Comparison of ENCODE assay signal across 9 cellular contexts in the genomic region with DNA sequence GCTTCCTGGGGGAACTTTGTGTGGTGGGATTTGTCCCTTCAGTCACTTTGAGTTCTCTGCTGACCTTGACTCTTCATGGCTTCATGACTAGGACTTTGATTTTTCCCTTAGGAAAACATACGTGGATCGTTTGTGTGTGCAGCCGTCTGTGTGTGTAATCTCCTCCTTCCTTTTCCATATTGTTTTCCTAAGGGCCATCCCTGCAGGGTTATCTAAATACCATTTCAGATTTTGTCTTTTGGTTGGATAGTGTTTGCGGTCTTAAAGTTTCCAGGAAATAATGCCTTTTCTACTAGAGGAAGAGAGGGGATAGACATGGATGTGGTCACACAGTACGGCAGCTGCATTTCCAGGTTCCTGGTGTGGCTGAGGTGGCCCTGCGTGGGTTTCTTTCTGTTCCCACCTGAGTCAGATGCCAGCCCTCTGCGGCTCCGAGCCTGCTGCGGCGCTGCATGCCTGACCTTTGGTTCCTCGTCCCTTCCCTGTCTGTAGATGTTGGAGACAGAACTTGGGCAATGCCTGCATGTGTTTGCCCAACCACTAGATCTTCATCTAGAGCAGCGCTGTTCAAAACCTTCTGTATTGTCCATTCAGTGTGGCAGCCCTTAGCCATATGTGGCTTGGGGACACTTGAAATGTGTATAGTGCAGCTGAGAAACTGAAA.
A peak's percentile ranks its signal among the peaks of the same experiment; 100 is the strongest.
DNase-seq lines count a peak whose midpoint lies in the region; FAIRE-seq and TF ChIP-seq lines count a peak whose summit lies in the region.
"Had no signal": no experiment of that assay in that cellular context is flagged by ENCODE, and none has a peak within 500 bp of the region (broad histone marks: within the 10 kb centered on the region; RNA-seq: fewer than 3 reads in every experiment).

No MANE protein-coding gene starts in this region.

- H3K27ac Mint-ChIP-seq in HFFc6, result peak overlapping the region; percentile 67
- no peak overlapping the region for H3K27ac Mint-ChIP-seq in astrocyte (ENCODE audit: unreplicated experiment)

- FAIRE-seq in astrocyte (lab: Jason Lieb, UNC), result no peak
- FAIRE-seq: bronchial epithelial cell had no signal

- peaks cover 40% of the 10 kb centered on the region for H3K79me2 ChIP-seq in astrocyte (ENCODE audit: insufficient read depth, low read length)

- no peaks in the 10 kb centered on the region for H4K20me1 ChIP-seq in astrocyte (ENCODE audit: insufficient read depth, low read length)

- DNase-seq in HFFc6 (no peak), astrocyte (ENCODE audit: low read depth) (no peak), stomach (no peak), SHP77 treated with DMSO at 0.1 percent for 48 hours (lab: John Stamatoyannopoulos, UW) (no peak), cerebellum (ENCODE audit: low spot score) (no peak), NCI-H1105 (lab: John Stamatoyannopoulos, UW) (no peak)
- DNase-seq: KG1 had no signal

- H3K4me1 Mint-ChIP-seq in HFFc6 (ENCODE audit: low read depth) (peaks cover 18% of the 10 kb centered on the region), astrocyte (ENCODE audit: low read depth, unreplicated experiment) (peaks cover 31% of the 10 kb centered on the region)

- H3K9ac ChIP-seq in astrocyte (ENCODE audit: low read length) (peak overlapping the region; percentile 66), liver (ENCODE audit: low read depth in 1 of 2, low read length in 2 of 2) (no peak overlapping the region)

- H3K27me3 Mint-ChIP-seq in HFFc6 (ENCODE audit: insufficient read depth) (peaks cover 2% of the 10 kb centered on the region; the same call in 1 of the 2 replicates), astrocyte (ENCODE audit: low read depth, unreplicated experiment) (no peaks in the 10 kb centered on the region)

- TF ChIP-seq CTCF in HFFc6 (IDR thresholded peaks at IDR 0.05) (no peak), astrocyte (IDR thresholded peaks at IDR 0.05; ENCODE audit: insufficient read depth, low read depth, low read length) (no peak), liver (IDR thresholded peaks at IDR 0.05; ENCODE audit: low read depth, low read length, missing input control) (no peak), stomach (IDR thresholded peaks at IDR 0.05) (no peak)

- H3K4me3 ChIP-seq in astrocyte (ENCODE audit: insufficient read depth, low read depth, low read length) (no peak overlapping the region), liver (ENCODE audit: low read depth in 1 of 3, low read length in 3 of 3) (no peak overlapping the region), stomach (no peak overlapping the region)

- H3K9me3 ChIP-seq in astrocyte (ENCODE audit: insufficient read depth, low read depth, low read length) (no peaks in the 10 kb centered on the region), liver (ENCODE audit: control insufficient read depth in 4 of 4, low read length in 3 of 4) (no peaks in the 10 kb centered on the region), stomach (no peaks in the 10 kb centered on the region)

- peak overlapping the region; percentile 73 for H3K4me2 ChIP-seq in astrocyte (ENCODE audit: low read length)

- no peaks in the 10 kb centered on the region for H3K27me3 ChIP-seq in astrocyte (ENCODE audit: insufficient read depth, low read length)
- H3K27me3 ChIP-seq in liver (ENCODE audit: control insufficient read depth in 4 of 4, insufficient read depth in 4 of 4, low read length in 3 of 4), result no peaks in the 10 kb centered on the region
- no peaks in the 10 kb centered on the region for H3K27me3 ChIP-seq in stomach

- TF ChIP-seq POLR2A in stomach (IDR thresholded peaks at IDR 0.05), result no peak

- H3K36me3 ChIP-seq in astrocyte (ENCODE audit: insufficient read depth, low read length), result no peaks in the 10 kb centered on the region
- no peaks in the 10 kb centered on the region for H3K36me3 ChIP-seq in liver (ENCODE audit: control insufficient read depth in 4 of 4, insufficient read depth in 3 of 4, low read depth in 1 of 4, low read length in 3 of 4)
- H3K36me3 ChIP-seq in stomach, result peaks cover 0 to 5% (median 0%) of the 10 kb centered on the region in 4 donors

- no peak overlapping the region for H2AFZ ChIP-seq in astrocyte (ENCODE audit: low read depth, low read length)

- H3K27ac ChIP-seq in astrocyte (ENCODE audit: low read depth, low read length) (peak overlapping the region; percentile 67), liver (ENCODE audit: low read depth in 1 of 2, low read length in 2 of 2) (peak overlapping the region; percentile 39 to 54), stomach (peak overlapping the region in 4 of 5 donors; percentile 64 to 72 (median 68))

- H3K9me3 Mint-ChIP-seq in HFFc6 (no peaks in the 10 kb centered on the region), astrocyte (ENCODE audit: unreplicated experiment) (no peaks in the 10 kb centered on the region)

- TF ChIP-seq RAD21 in liver (IDR thresholded peaks at IDR 0.05), result peak; percentile 13 to 25

- intact Hi-C loops in stomach (cut with DNase I; ENCODE audit: low total_unique reads), result no loop called here

- TF ChIP-seq EP300 in stomach (IDR thresholded peaks at IDR 0.05), result no peak

- H3K4me1 ChIP-seq in astrocyte (ENCODE audit: insufficient read depth, low read length), result peaks cover 29% of the 10 kb centered on the region
- H3K4me1 ChIP-seq in liver (ENCODE audit: control insufficient read depth in 4 of 4, insufficient read depth in 4 of 4, low read length in 3 of 4), result peaks cover 5 to 19% (median 12%) of the 10 kb centered on the region in 4 donors
- H3K4me1 ChIP-seq in stomach, result peaks cover 11 to 37% (median 28%) of the 10 kb centered on the region in 4 donors

- H3K4me3 Mint-ChIP-seq in HFFc6 (peak overlapping the region; percentile 74; the same call in 1 of the 2 replicates), astrocyte (ENCODE audit: unreplicated experiment) (no peak overlapping the region)

- H3K36me3 Mint-ChIP-seq in HFFc6 (ENCODE audit: low read depth) (no peaks in the 10 kb centered on the region), astrocyte (ENCODE audit: low read depth, unreplicated experiment) (peaks cover 28% of the 10 kb centered on the region)

- 33% methylated on average over 12 of the region's 12 CpGs for WGBS in liver
- 72 to 87% (median 81%) methylated on average over 12 of the region's 12 CpGs for WGBS in stomach, 5 donors

TF ChIP-seq in liver, 16 proteins besides CTCF, POLR2A, EP300 and RAD21 (continues in another document):
- TF ChIP-seq YY1 (IDR thresholded peaks at IDR 0.05), result no peak
- TF ChIP-seq JUND (IDR thresholded peaks at IDR 0.05), result peak in 1 of 2 donors; percentile 8
- no peak for TF ChIP-seq TAF1 (conservative IDR thresholded peaks at IDR 0.05)
- peak; percentile 39 for TF ChIP-seq HNF4G (IDR thresholded peaks at IDR 0.05)
- TF ChIP-seq, protein P1, sequence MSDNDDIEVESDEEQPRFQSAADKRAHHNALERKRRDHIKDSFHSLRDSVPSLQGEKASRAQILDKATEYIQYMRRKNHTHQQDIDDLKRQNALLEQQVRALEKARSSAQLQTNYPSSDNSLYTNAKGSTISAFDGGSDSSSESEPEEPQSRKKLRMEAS (IDR thresholded peaks at IDR 0.05), result peak; percentile 45
- TF ChIP-seq HNF4A (conservative IDR thresholded peaks at IDR 0.05), result peak; percentile 75 to 82
- no peak for TF ChIP-seq NR2F2 (IDR thresholded peaks at IDR 0.05)
- TF ChIP-seq, protein P2, sequence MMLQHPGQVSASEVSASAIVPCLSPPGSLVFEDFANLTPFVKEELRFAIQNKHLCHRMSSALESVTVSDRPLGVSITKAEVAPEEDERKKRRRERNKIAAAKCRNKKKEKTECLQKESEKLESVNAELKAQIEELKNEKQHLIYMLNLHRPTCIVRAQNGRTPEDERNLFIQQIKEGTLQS (IDR thresholded peaks at IDR 0.05), result no peak
- TF ChIP-seq, protein P3, sequence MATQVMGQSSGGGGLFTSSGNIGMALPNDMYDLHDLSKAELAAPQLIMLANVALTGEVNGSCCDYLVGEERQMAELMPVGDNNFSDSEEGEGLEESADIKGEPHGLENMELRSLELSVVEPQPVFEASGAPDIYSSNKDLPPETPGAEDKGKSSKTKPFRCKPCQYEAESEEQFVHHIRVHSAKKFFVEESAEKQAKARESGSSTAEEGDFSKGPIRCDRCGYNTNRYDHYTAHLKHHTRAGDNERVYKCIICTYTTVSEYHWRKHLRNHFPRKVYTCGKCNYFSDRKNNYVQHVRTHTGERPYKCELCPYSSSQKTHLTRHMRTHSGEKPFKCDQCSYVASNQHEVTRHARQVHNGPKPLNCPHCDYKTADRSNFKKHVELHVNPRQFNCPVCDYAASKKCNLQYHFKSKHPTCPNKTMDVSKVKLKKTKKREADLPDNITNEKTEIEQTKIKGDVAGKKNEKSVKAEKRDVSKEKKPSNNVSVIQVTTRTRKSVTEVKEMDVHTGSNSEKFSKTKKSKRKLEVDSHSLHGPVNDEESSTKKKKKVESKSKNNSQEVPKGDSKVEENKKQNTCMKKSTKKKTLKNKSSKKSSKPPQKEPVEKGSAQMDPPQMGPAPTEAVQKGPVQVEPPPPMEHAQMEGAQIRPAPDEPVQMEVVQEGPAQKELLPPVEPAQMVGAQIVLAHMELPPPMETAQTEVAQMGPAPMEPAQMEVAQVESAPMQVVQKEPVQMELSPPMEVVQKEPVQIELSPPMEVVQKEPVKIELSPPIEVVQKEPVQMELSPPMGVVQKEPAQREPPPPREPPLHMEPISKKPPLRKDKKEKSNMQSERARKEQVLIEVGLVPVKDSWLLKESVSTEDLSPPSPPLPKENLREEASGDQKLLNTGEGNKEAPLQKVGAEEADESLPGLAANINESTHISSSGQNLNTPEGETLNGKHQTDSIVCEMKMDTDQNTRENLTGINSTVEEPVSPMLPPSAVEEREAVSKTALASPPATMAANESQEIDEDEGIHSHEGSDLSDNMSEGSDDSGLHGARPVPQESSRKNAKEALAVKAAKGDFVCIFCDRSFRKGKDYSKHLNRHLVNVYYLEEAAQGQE (IDR thresholded peaks at IDR 0.05), result no peak
- peak; percentile 31 to 34 for TF ChIP-seq RXRA (IDR thresholded peaks at IDR 0.05)
- TF ChIP-seq FOXA2 (IDR thresholded peaks at IDR 0.05), result no peak
- TF ChIP-seq, protein P4, sequence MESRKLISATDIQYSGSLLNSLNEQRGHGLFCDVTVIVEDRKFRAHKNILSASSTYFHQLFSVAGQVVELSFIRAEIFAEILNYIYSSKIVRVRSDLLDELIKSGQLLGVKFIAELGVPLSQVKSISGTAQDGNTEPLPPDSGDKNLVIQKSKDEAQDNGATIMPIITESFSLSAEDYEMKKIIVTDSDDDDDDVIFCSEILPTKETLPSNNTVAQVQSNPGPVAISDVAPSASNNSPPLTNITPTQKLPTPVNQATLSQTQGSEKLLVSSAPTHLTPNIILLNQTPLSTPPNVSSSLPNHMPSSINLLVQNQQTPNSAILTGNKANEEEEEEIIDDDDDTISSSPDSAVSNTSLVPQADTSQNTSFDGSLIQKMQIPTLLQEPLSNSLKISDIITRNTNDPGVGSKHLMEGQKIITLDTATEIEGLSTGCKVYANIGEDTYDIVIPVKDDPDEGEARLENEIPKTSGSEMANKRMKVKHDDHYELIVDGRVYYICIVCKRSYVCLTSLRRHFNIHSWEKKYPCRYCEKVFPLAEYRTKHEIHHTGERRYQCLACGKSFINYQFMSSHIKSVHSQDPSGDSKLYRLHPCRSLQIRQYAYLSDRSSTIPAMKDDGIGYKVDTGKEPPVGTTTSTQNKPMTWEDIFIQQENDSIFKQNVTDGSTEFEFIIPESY (IDR thresholded peaks at IDR 0.05), result no peak
- TF ChIP-seq EGR1 (IDR thresholded peaks at IDR 0.05; ENCODE audit: low read depth in 2 of 2), result no peak
- TF ChIP-seq SP1 (IDR thresholded peaks at IDR 0.05), result peak; percentile 67
